In the genomic region with DNA sequence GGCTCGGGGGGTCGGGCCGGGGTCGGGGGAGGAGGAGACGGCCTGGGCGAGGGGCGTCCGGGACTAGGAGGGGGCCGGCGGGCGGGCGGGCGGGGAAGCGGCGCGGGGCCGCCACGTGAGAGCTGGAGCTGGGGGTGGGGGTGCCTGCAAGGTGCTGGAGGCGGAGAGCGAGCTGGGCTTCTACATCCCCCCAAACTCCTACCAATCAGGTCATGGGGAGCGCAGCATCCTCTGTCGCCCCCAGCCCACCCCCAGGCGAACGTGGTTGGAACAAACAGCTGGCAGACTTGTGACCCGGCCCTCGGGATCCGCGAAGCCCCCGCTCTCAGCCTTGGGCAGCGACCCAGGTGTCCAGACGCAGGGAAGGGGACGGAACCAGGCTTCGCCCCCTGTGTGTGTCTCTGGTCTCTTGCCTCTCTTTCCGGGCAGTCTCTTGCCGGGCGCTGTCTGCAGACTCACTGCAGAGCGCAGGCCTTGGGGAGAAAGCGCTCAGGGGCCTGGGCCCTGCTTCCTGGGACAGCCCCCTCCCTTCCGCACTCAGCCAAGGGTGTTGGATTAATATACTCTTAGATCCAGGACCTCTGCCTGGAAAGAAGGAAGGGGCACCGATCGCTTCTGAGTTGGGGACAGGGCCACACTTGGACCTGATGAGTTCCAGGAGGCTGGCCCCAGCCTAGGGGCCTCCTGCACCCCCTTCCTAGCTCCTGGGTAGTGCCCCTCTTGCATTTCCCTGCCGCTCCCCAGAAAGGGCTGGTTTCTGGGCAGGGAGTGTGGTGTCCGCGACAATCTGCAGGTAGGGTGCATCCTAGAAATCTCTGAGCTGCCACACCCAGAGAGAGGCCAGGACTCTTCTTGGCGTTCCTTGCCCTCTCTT, we compare ENCODE assay signal across 9 cellular contexts. TPM values are rescaled to one million over a fixed set of nuclear protein-coding genes. Genes with fewer than 3 reads are reported as not detected.
DNase-seq lines count a peak whose midpoint lies in the region; ATAC-seq, FAIRE-seq and TF ChIP-seq lines count a peak whose summit lies in the region.
"Had no signal": no experiment of that assay in that cellular context is flagged by ENCODE, and none has a peak within 500 bp of the region (broad histone marks: within the 10 kb centered on the region; RNA-seq: fewer than 3 reads in every experiment).

No MANE protein-coding gene starts in this region.

- peak in 1 of 2 experiments; percentile 9; a peak in 3 of 6 replicates for ATAC-seq in A549
- ATAC-seq in naive B cell (ENCODE audit: low read depth in 2 of 2) = peak; percentile 30 to 38
- ATAC-seq in HG02798 (IDR thresholded peaks at IDR 0.05; ENCODE audit: poor library complexity, unreplicated experiment) = no peak
- no peak for ATAC-seq in HG02759 (IDR thresholded peaks at IDR 0.05; ENCODE audit: unreplicated experiment)
- no peak for ATAC-seq in GM21619 (IDR thresholded peaks at IDR 0.05; ENCODE audit: unreplicated experiment)

- no peak overlapping the region for H4K5ac ChIP-seq in H1 (ENCODE audit: insufficient read length, low read depth, low read length)

- no peaks in the 10 kb centered on the region for H3K9me3 ChIP-seq in A549
- no peaks in the 10 kb centered on the region for H3K9me3 ChIP-seq in HUES64 (ENCODE audit: insufficient read depth, low read depth, low read length)
- no peaks in the 10 kb centered on the region for H3K9me3 ChIP-seq in H1 (ENCODE audit: insufficient read depth in 2 of 2, low read depth in 1 of 2, low read length in 1 of 2)

- H3K4me2 ChIP-seq in A549 = peak overlapping the region; percentile 72
- H3K4me2 ChIP-seq in H1 (ENCODE audit: insufficient read depth in 1 of 2, low read depth in 2 of 2, low read length in 2 of 2) = peak overlapping the region; percentile 78 to 98

- no peak overlapping the region for H2BK120ac ChIP-seq in H1 (replicated peaks; ENCODE audit: low read depth, low read length)

- peaks cover 9% of the 10 kb centered on the region; the same call in 1 of the 2 replicates for H3K23me2 ChIP-seq in H1 (ENCODE audit: low read depth, low read length)

- POLR2A ChIA-PET in A549 (lab: Yijun Ruan, JAX) = no interaction called here
- POLR2A ChIA-PET in H1 (lab: Charles Lee; ENCODE audit: partially characterized antibody) = interaction anchor here (0.5 to 3.7 kb wide), 12 partner anchors 9 to 771 kb away, joined by 3 to 16 read pairs (median 3); a partner anchor contains a TSS

- DNase-seq in A549 (ENCODE audit: low read depth in 1 of 2, low spot score in 1 of 2) (no peak), H1 (ENCODE audit: low read depth in 1 of 2, low spot score in 2 of 2) (peak in 1 of 2 experiments; percentile 70), naive B cell (no peak), HuH-7 (ENCODE audit: low spot score) (no peak)

- no peak for TF ChIP-seq CTCF in A549 (IDR thresholded peaks at IDR 0.05)
- TF ChIP-seq CTCF in H1 (IDR thresholded peaks at IDR 0.05; ENCODE audit: control extremely low read depth in 1 of 3, insufficient read depth in 1 of 3, low read depth in 1 of 3, low read length in 3 of 3) = no peak

- H3K9ac ChIP-seq in HUES64 (ENCODE audit: low read depth, low read length) = peak overlapping the region; percentile 59
- H3K9ac ChIP-seq in H1 (replicated peaks in 1 of 4; ENCODE audit: extremely low read depth in 1 of 4, low read depth in 3 of 4, low read length in 3 of 4) = peak overlapping the region in 2 of 4 experiments; percentile 38 to 39; a peak in 3 of 7 replicates

- no peak overlapping the region for H2AFZ ChIP-seq in H1 (ENCODE audit: low read length)

- H3K79me2 ChIP-seq in H1 (ENCODE audit: control insufficient read depth in 1 of 2, insufficient read depth in 2 of 2, low read length in 2 of 2) = no peaks in the 10 kb centered on the region

- H3K27me3 ChIP-seq in HUES64 (ENCODE audit: insufficient read depth, low read length) = peaks cover 19% of the 10 kb centered on the region
- H3K27me3 ChIP-seq in H1 (replicated peaks in 1 of 4; ENCODE audit: control insufficient read depth in 3 of 4, extremely low read depth in 1 of 4, insufficient read depth in 3 of 4, low read length in 3 of 4) = peaks cover 0 to 8% (median 5%) of the 10 kb centered on the region in 4 experiments; a peak in 4 of 7 replicates

- 89% methylated on average over 31 of the region's 45 CpGs for WGBS in A549 (ENCODE audit: missing lambda C conversion rate)
- 7% methylated on average over 27 of the region's 45 CpGs for WGBS in HUES64
- WGBS in H1 (ENCODE audit: extremely low coverage in 1 of 2, insufficient coverage in 1 of 2, insufficient read length in 1 of 2, insufficient replicate concordance in 2 of 2, low coverage in 1 of 2, low lambda C conversion rate in 2 of 2, missing lambda C conversion rate in 1 of 2), 2 experiments = 5% methylated on average over 21 of the region's 45 CpGs; no CpG with 5 or more reads in 1 of the 2 experiments

- no peak overlapping the region for H4K8ac ChIP-seq in H1 (ENCODE audit: extremely low read depth, insufficient read depth, low read length)

- H4K20me1 ChIP-seq in H1 (replicated peaks in 1 of 2; ENCODE audit: control insufficient read depth in 1 of 2, insufficient read depth in 2 of 2, low read length in 2 of 2) = peaks cover 5 to 13% of the 10 kb centered on the region in 2 experiments

- H3K18ac ChIP-seq in H1 (ENCODE audit: extremely low read depth, low read length) = peak overlapping the region; percentile 93; the same call in 1 of the 2 replicates

- H3K4me3 Mint-ChIP-seq in naive B cell = peak overlapping the region; percentile 65 to 90 (median 78)

- H3K56ac ChIP-seq in H1 (replicated peaks; ENCODE audit: insufficient read length, low read depth, low read length) = no peak overlapping the region

- no peak overlapping the region for H3K14ac ChIP-seq in H1 (ENCODE audit: insufficient read length)

- H3K79me1 ChIP-seq in H1 (ENCODE audit: low read depth, low read length) = peaks cover 2% of the 10 kb centered on the region; the same call in 1 of the 2 replicates

- peaks cover 14 to 15% of the 10 kb centered on the region in 2 donors for H3K36me3 Mint-ChIP-seq in naive B cell

- TF ChIP-seq RAD21 in A549 (conservative IDR thresholded peaks at IDR 0.05 in 1 of 2, IDR thresholded peaks at IDR 0.05 in 1 of 2) (no peak), H1 (IDR thresholded peaks at IDR 0.05 in 1 of 2, conservative IDR thresholded peaks at IDR 0.05 in 1 of 2; ENCODE audit: low read depth in 2 of 2, low read length in 2 of 2) (no peak)

- no peaks in the 10 kb centered on the region for H3K9me3 Mint-ChIP-seq in naive B cell

- H3K27ac ChIP-seq in A549 (peak overlapping the region in 1 of 2 experiments; percentile 82; a peak in 3 of 6 replicates), HUES64 (ENCODE audit: low read depth, low read length) (no peak overlapping the region), H1 (ENCODE audit: low read depth, low read length) (no peak overlapping the region)

- H3K27ac Mint-ChIP-seq in naive B cell = peak overlapping the region in 1 of 6 donors; percentile 59

- H2BK20ac ChIP-seq in H1 (ENCODE audit: low read length) = no peak overlapping the region

- H3K4me1 ChIP-seq in A549 (no peaks in the 10 kb centered on the region), HUES64 (ENCODE audit: insufficient read depth, low read length) (peaks cover 29% of the 10 kb centered on the region), H1 (replicated peaks in 1 of 4; ENCODE audit: control insufficient read depth in 3 of 4, insufficient read depth in 4 of 4, low read length in 3 of 4) (peaks cover 7 to 26% (median 8%) of the 10 kb centered on the region in 4 experiments; a peak in 6 of 7 replicates)

- peaks cover 12 to 28% (median 12%) of the 10 kb centered on the region in 3 donors for H3K4me1 Mint-ChIP-seq in naive B cell

- H3K4ac ChIP-seq in H1 (replicated peaks; ENCODE audit: insufficient read length, low read depth, low read length) = no peak overlapping the region

- no peak overlapping the region; the same call in 1 of the 2 replicates for H2BK15ac ChIP-seq in H1 (ENCODE audit: low read length)

- no peak for TF ChIP-seq POLR2A in A549 (IDR thresholded peaks at IDR 0.05; ENCODE audit: low read length)
- no peak for TF ChIP-seq POLR2A in H1 (IDR thresholded peaks at IDR 0.05; ENCODE audit: control extremely low read depth in 1 of 2, low read depth in 2 of 2, low read length in 2 of 2)

- TF ChIP-seq EP300 in A549 (IDR thresholded peaks at IDR 0.05) = no peak
- no peak for TF ChIP-seq EP300 in H1 (IDR thresholded peaks at IDR 0.05; ENCODE audit: borderline replicate concordance in 1 of 2, low read depth in 2 of 2, low read length in 2 of 2)

- H3K4me3 ChIP-seq in A549 = peak overlapping the region; percentile 43; the same call in 2 of the 3 replicates
- H3K4me3 ChIP-seq in HUES64 (ENCODE audit: low read length) = peak overlapping the region; percentile 84
- H3K4me3 ChIP-seq in H1 (ENCODE audit: extremely low read depth in 1 of 4, insufficient read depth in 2 of 4, low read depth in 3 of 4, low read length in 4 of 4) = peak overlapping the region; percentile 67 to 85 (median 78)

- no peak overlapping the region for H3K23ac ChIP-seq in H1 (ENCODE audit: insufficient read length)

- FAIRE-seq in A549 (lab: Jason Lieb, UNC) (no peak), H1 (lab: Jason Lieb, UNC) (no peak)
- FAIRE-seq: endometrium had no signal

- no peak overlapping the region for H2BK12ac ChIP-seq in H1 (ENCODE audit: low read depth, low read length)

- H2AK5ac ChIP-seq in H1 (ENCODE audit: low read depth, low read length) = no peak overlapping the region

- H3K27me3 Mint-ChIP-seq in naive B cell = peaks cover 6 to 14% (median 12%) of the 10 kb centered on the region in 3 donors

- H4K91ac ChIP-seq in H1 (replicated peaks; ENCODE audit: insufficient read length, low read length) = no peak overlapping the region

- H2BK5ac ChIP-seq in H1 (ENCODE audit: low read depth, low read length) = peak overlapping the region; percentile 44; the same call in 1 of the 2 replicates

- no peaks in the 10 kb centered on the region for H3K36me3 ChIP-seq in HUES64 (ENCODE audit: insufficient read depth, low read length)
- no peaks in the 10 kb centered on the region for H3K36me3 ChIP-seq in H1 (ENCODE audit: control insufficient read depth in 2 of 4, insufficient read depth in 4 of 4, low read length in 3 of 4)

- CTCF ChIA-PET in A549 (lab: Yijun Ruan, JAX) = interaction anchor here (1.4 to 27.6 kb wide), 5 partner anchors 13 to 120 kb away, joined by 3 to 377 read pairs (median 12); a partner anchor contains a TSS
- CTCF ChIA-PET in H1 (lab: Charles Lee; ENCODE audit: partially characterized antibody) = interaction anchor here (0.9 to 9.8 kb wide), 11 partner anchors 8 to 119 kb away, joined by 3 to 45 read pairs (median 3); no protein-coding TSS in a partner anchor

RNA-seq across cellular contexts. Expression of a gene that starts 0.7 kb away (rescaled TPM):
- 0.05 and 0.07 TPM in 2 replicates for polyA plus RNA-seq in A549 (2011; rRNA removed)
- 0.12 and 0.17 TPM in 2 replicates for polyA plus RNA-seq in A549 (2012; cell fraction: cytosol; rRNA removed)
- polyA plus RNA-seq in A549 (2012; cell fraction: nucleus; rRNA removed) = 0.11 and 0.31 TPM in 2 replicates
- 0.10 to 0.26 TPM (median 0.24 TPM) in 3 replicates for polyA plus RNA-seq in A549 (2017; fragmentation: RNase III; extraction: RNeasy Plus Mini Kit Qiagen cat#74134 plus additional on column Dnase treatment)
- polyA minus RNA-seq in A549 (2011; rRNA and poly(A)+ RNA removed) = 0.21 and 0.34 TPM in 2 replicates
- 15.0 TPM for polyA plus RNA-seq in HUES64 (2013, experiment 1 of 2)
- polyA plus RNA-seq in HUES64 (2013, experiment 2 of 2) = 17.8 TPM
- total RNA-seq in H1 (2021; fragmentation: NEBNext Ultra II Directional; extraction: Animal tissue kit (Norgen Biotek cat#: 25700)) = 21.6 and 22.8 TPM in 2 replicates
- polyA plus RNA-seq in H1 (2011; rRNA removed) = 17.5 and 21.8 TPM in 2 replicates
- 14.8 TPM for polyA plus RNA-seq in H1 (2011; cell fraction: cytosol; rRNA removed)
- polyA plus RNA-seq in H1 (2011; cell fraction: nucleus; rRNA removed) = 17.0 TPM
- 13.2 to 21.4 TPM (median 17.0 TPM) in 4 replicates for polyA plus RNA-seq in H1 (2012, experiment 1 of 2)
- 18.3 TPM for polyA plus RNA-seq in H1 (2012, experiment 2 of 2)
- 10.4 TPM for polyA plus RNA-seq in H1 (2013, experiment 1 of 2)
- polyA plus RNA-seq in H1 (2013, experiment 2 of 2) = 9.6 TPM
- 16.7 and 18.6 TPM in 2 replicates for polyA minus RNA-seq in H1 (2011; rRNA and poly(A)+ RNA removed)
- polyA minus RNA-seq in H1 (2011; cell fraction: cytosol; rRNA and poly(A)+ RNA removed) = 18.7 TPM
- polyA minus RNA-seq in H1 (2011; cell fraction: nucleus; rRNA and poly(A)+ RNA removed) = 20.7 TPM
- not detected for polyA plus RNA-seq in naive B cell (ENCODE audit: low read depth in 6 of 6)

RNA-seq across cellular contexts. Expression of a gene that starts 20.9 kb away (rescaled TPM):
- 0.06 and 0.12 TPM in 2 replicates for polyA plus RNA-seq in A549 (2011; rRNA removed)
- polyA plus RNA-seq in A549 (2012; cell fraction: cytosol; rRNA removed) = 0.04 TPM in 2 replicates
- 0.34 and 0.42 TPM in 2 replicates for polyA plus RNA-seq in A549 (2012; cell fraction: nucleus; rRNA removed)
- polyA plus RNA-seq in A549 (2017; fragmentation: RNase III; extraction: RNeasy Plus Mini Kit Qiagen cat#74134 plus additional on column Dnase treatment) = 0.09 to 0.15 TPM (median 0.13 TPM) in 3 replicates
- 0.04 and 0.10 TPM in 2 replicates for polyA minus RNA-seq in A549 (2011; rRNA and poly(A)+ RNA removed)
- not detected for polyA plus RNA-seq in HUES64 (2013, experiment 1 of 2)
- not detected for polyA plus RNA-seq in HUES64 (2013, experiment 2 of 2)
- 0.13 TPM in 1 of 2 replicates, not detected in the other for total RNA-seq in H1 (2021; fragmentation: NEBNext Ultra II Directional; extraction: Animal tissue kit (Norgen Biotek cat#: 25700))
- 0.09 TPM in 2 replicates for polyA plus RNA-seq in H1 (2011; rRNA removed)
- polyA plus RNA-seq in H1 (2011; cell fraction: cytosol; rRNA removed) = 0.12 TPM
- 0.20 TPM for polyA plus RNA-seq in H1 (2011; cell fraction: nucleus; rRNA removed)
- polyA plus RNA-seq in H1 (2012, experiment 1 of 2) = 0.15 to 0.18 TPM (median 0.17 TPM) in 3 of 4 replicates, not detected in the other
- not detected for polyA plus RNA-seq in H1 (2012, experiment 2 of 2)
- polyA plus RNA-seq in H1 (2013, experiment 1 of 2) = 0.06 TPM
- not detected for polyA plus RNA-seq in H1 (2013, experiment 2 of 2)
- polyA minus RNA-seq in H1 (2011; rRNA and poly(A)+ RNA removed) = 0.06 TPM in 1 of 2 replicates, not detected in the other
- polyA minus RNA-seq in H1 (2011; cell fraction: cytosol; rRNA and poly(A)+ RNA removed) = not detected
- polyA minus RNA-seq in H1 (2011; cell fraction: nucleus; rRNA and poly(A)+ RNA removed) = 0.30 TPM
- polyA plus RNA-seq in naive B cell (ENCODE audit: low read depth in 6 of 6) = not detected

RNA-seq across cellular contexts. Expression of a gene that starts 28.5 kb away (rescaled TPM):
- polyA plus RNA-seq in A549 (2011; rRNA removed) (0.19 TPM in 1 of 2 replicates, not detected in the other), A549 (2017; fragmentation: RNase III; extraction: RNeasy Plus Mini Kit Qiagen cat#74134 plus additional on column Dnase treatment) (0.12 to 0.28 TPM (median 0.22 TPM) in 3 replicates), H1 (2011; rRNA removed) (0.08 and 0.12 TPM in 2 replicates), naive B cell (ENCODE audit: low read depth in 6 of 6) (not detected)
- 0.31 and 0.32 TPM in 2 replicates for polyA plus RNA-seq in A549 (2012; cell fraction: cytosol; rRNA removed)
- 0.24 TPM in 1 of 2 replicates, not detected in the other for polyA plus RNA-seq in A549 (2012; cell fraction: nucleus; rRNA removed)
- polyA minus RNA-seq in A549 (2011; rRNA and poly(A)+ RNA removed) = not detected in 2 replicates
- not detected for polyA plus RNA-seq in HUES64 (2013, experiment 1 of 2)
- polyA plus RNA-seq in HUES64 (2013, experiment 2 of 2) = not detected
- total RNA-seq in H1 (2021; fragmentation: NEBNext Ultra II Directional; extraction: Animal tissue kit (Norgen Biotek cat#: 25700)) = not detected in 2 replicates
- not detected for polyA plus RNA-seq in H1 (2011; cell fraction: cytosol; rRNA removed)
- 0.26 TPM for polyA plus RNA-seq in H1 (2011; cell fraction: nucleus; rRNA removed)
- polyA plus RNA-seq in H1 (2012, experiment 1 of 2) = not detected in 4 replicates
- polyA plus RNA-seq in H1 (2012, experiment 2 of 2) = not detected
- 0.06 TPM for polyA plus RNA-seq in H1 (2013, experiment 1 of 2)
- 0.06 TPM for polyA plus RNA-seq in H1 (2013, experiment 2 of 2)
- not detected in 2 replicates for polyA minus RNA-seq in H1 (2011; rRNA and poly(A)+ RNA removed)
- not detected for polyA minus RNA-seq in H1 (2011; cell fraction: cytosol; rRNA and poly(A)+ RNA removed)
- polyA minus RNA-seq in H1 (2011; cell fraction: nucleus; rRNA and poly(A)+ RNA removed) = 0.70 TPM

Comparison
In these comparisons a context has a peak if more than half of its experiments do, and no peak if none do; other contexts are left out.
1. ATAC-seq: peak in naive B cell (2 of 2); none in HG02798 (single experiment), HG02759 (single experiment) and GM21619 (single experiment).
2. RNA of a gene that starts 0.7 kb away (polyA plus RNA-seq): 9.6 to 21.8 TPM in H1; 0.05 to 0.31 TPM in A549 and not detected in naive B cell; every median in the first group is over 4 times any median in the second.
3. Peak in every context shown above with its lines, with median percentiles within 50 percentile points of each other: H3K4me3 ChIP-seq.